25 cellular contexts compared by ENCODE assay signal in genomic region chr2:70214958-70215357, GRCh38. TPM values are rescaled to one million over a fixed set of nuclear protein-coding genes. Genes with fewer than 3 reads are reported as not detected.
DNase-seq lines count a peak whose midpoint lies in the region; ATAC-seq, FAIRE-seq and TF ChIP-seq lines count a peak whose summit lies in the region.
"Had no signal": no experiment of that assay in that cellular context is flagged by ENCODE, and none has a peak within 500 bp of the region (broad histone marks: within the 10 kb centered on the region; RNA-seq: fewer than 3 reads in every experiment).

No MANE protein-coding gene starts in this region.

- peaks cover 58% of the 10 kb centered on the region for H3K36me3 ChIP-seq in astrocyte (ENCODE audit: insufficient read depth, low read length)

- H3K27me3 Mint-ChIP-seq in astrocyte (ENCODE audit: low read depth, unreplicated experiment): no peaks in the 10 kb centered on the region
- H3K27me3 Mint-ChIP-seq in mesothelial cell of epicardium (ENCODE audit: low read depth): no peaks in the 10 kb centered on the region
- H3K27me3 Mint-ChIP-seq: activated CD8-positive, alpha-beta memory T cell treated with anti-CD3 and anti-CD28 coated beads, Interleukin-2, amount 10 ng/mL, durations not matched to agents 7 days and 5 days; stimulated activated naive CD8-positive, alpha-beta T cell treated with anti-CD3 and anti-CD28 coated beads, Interleukin-15, amount 100 ng/mL, for 72 hours had no signal

- no peaks in the 10 kb centered on the region for H3K27me3 ChIP-seq in astrocyte (ENCODE audit: insufficient read depth, low read length)
- H3K27me3 ChIP-seq: BE2C, body of pancreas had no signal

- peak; percentile 90 for FAIRE-seq in astrocyte (lab: Jason Lieb, UNC)
- FAIRE-seq: endothelial cell of umbilical vein, keratinocyte had no signal

- no peak overlapping the region for H3K4me3 Mint-ChIP-seq in astrocyte (ENCODE audit: unreplicated experiment)
- no peak overlapping the region for H3K4me3 Mint-ChIP-seq in mesothelial cell of epicardium
- H3K4me3 Mint-ChIP-seq: activated CD8-positive, alpha-beta memory T cell treated with anti-CD3 and anti-CD28 coated beads, Interleukin-2, amount 10 ng/mL, durations not matched to agents 7 days and 5 days; nephron progenitor cell; stimulated activated naive CD8-positive, alpha-beta T cell treated with anti-CD3 and anti-CD28 coated beads, Interleukin-15, amount 100 ng/mL, for 72 hours had no signal

- H3K9me3 Mint-ChIP-seq in astrocyte (ENCODE audit: unreplicated experiment): no peaks in the 10 kb centered on the region
- no peaks in the 10 kb centered on the region for H3K9me3 Mint-ChIP-seq in mesothelial cell of epicardium
- H3K9me3 Mint-ChIP-seq: nephron progenitor cell; stimulated activated naive CD8-positive, alpha-beta T cell treated with anti-CD3 and anti-CD28 coated beads, Interleukin-15, amount 100 ng/mL, for 72 hours had no signal

- no peak overlapping the region for H3K9ac ChIP-seq in astrocyte (ENCODE audit: low read length)
- H3K9ac ChIP-seq: KMS-11 had no signal

- H3K4me1 Mint-ChIP-seq in astrocyte (ENCODE audit: low read depth, unreplicated experiment) (peaks cover 7% of the 10 kb centered on the region), mesothelial cell of epicardium (peaks cover 5% of the 10 kb centered on the region)
- H3K4me1 Mint-ChIP-seq: nephron progenitor cell had no signal

- no peak overlapping the region for H2AFZ ChIP-seq in astrocyte (ENCODE audit: low read depth, low read length)

- H3K27ac ChIP-seq in astrocyte (ENCODE audit: low read depth, low read length): no peak overlapping the region
- H3K27ac ChIP-seq: body of pancreas, coronary artery, HL-60, KMS-11 had no signal

- no peak for ATAC-seq in HG02970 (IDR thresholded peaks at IDR 0.05; ENCODE audit: low FRiP score, unreplicated experiment)
- no peak for ATAC-seq in GM21786 (IDR thresholded peaks at IDR 0.05; ENCODE audit: unreplicated experiment)
- no peak for ATAC-seq in GM19463 (IDR thresholded peaks at IDR 0.05; ENCODE audit: unreplicated experiment)
- no peak for ATAC-seq in HG02870 (IDR thresholded peaks at IDR 0.05; ENCODE audit: unreplicated experiment)
- ATAC-seq: activated CD8-positive, alpha-beta memory T cell treated with anti-CD3 and anti-CD28 coated beads, Interleukin-2, amount 10 ng/mL, durations not matched to agents 7 days and 5 days; body of pancreas; PC-3; stimulated activated naive CD8-positive, alpha-beta T cell treated with anti-CD3 and anti-CD28 coated beads, Interleukin-15, amount 100 ng/mL, for 72 hours had no signal

- TF ChIP-seq CTCF in astrocyte (IDR thresholded peaks at IDR 0.05; ENCODE audit: insufficient read depth, low read depth, low read length) (no peak), mesothelial cell of epicardium (IDR thresholded peaks at IDR 0.05; ENCODE audit: unreplicated experiment) (no peak)

- no peaks in the 10 kb centered on the region for H3K9me3 ChIP-seq in astrocyte (ENCODE audit: insufficient read depth, low read depth, low read length)
- H3K9me3 ChIP-seq: BE2C, body of pancreas had no signal

- H3K79me2 ChIP-seq in astrocyte (ENCODE audit: insufficient read depth, low read length): peaks cover 10% of the 10 kb centered on the region

- no peaks in the 10 kb centered on the region for H3K4me1 ChIP-seq in astrocyte (ENCODE audit: insufficient read depth, low read length)
- H3K4me1 ChIP-seq: BE2C had no signal

- DNase-seq in AG08395 (ENCODE audit: low spot score) (peak; percentile 82), HCEC 1CT (peak; percentile 88), astrocyte (ENCODE audit: low read depth) (peak; percentile 72), mesothelial cell of epicardium (ENCODE audit: low spot score in 2 of 2, unreplicated experiment in 2 of 2) (no peak)
- DNase-seq: activated CD4-positive, alpha-beta T cell treated with anti-CD3 and anti-CD28 coated beads for 1 hour; activated CD8-positive, alpha-beta memory T cell treated with anti-CD3 and anti-CD28 coated beads, Interleukin-2, amount 10 ng/mL, durations not matched to agents 7 days and 5 days; activated effector memory CD4-positive, alpha-beta T cell treated with anti-CD3 and anti-CD28 coated beads, Interleukin-2, amount 50 U/mL, for 16 hours; BE2C; body of pancreas; Calu3; NCI-H1092 treated with DMSO at 0.1 percent for 48 hours; NCI-H774; nephron progenitor cell; PC-3; stimulated activated naive CD8-positive, alpha-beta T cell treated with anti-CD3 and anti-CD28 coated beads, Interleukin-15, amount 100 ng/mL, for 72 hours; T-helper 9 cell had no signal

- peaks cover 11% of the 10 kb centered on the region for H3K36me3 Mint-ChIP-seq in astrocyte (ENCODE audit: low read depth, unreplicated experiment)
- peaks cover 36% of the 10 kb centered on the region for H3K36me3 Mint-ChIP-seq in mesothelial cell of epicardium

- no peak overlapping the region for H3K27ac Mint-ChIP-seq in astrocyte (ENCODE audit: unreplicated experiment)
- peak overlapping the region; percentile 18 for H3K27ac Mint-ChIP-seq in mesothelial cell of epicardium
- H3K27ac Mint-ChIP-seq: activated CD8-positive, alpha-beta memory T cell treated with anti-CD3 and anti-CD28 coated beads, Interleukin-2, amount 10 ng/mL, durations not matched to agents 7 days and 5 days; nephron progenitor cell; stimulated activated naive CD8-positive, alpha-beta T cell treated with anti-CD3 and anti-CD28 coated beads, Interleukin-15, amount 100 ng/mL, for 72 hours had no signal

- no peak overlapping the region for H3K4me3 ChIP-seq in astrocyte (ENCODE audit: insufficient read depth, low read depth, low read length)
- H3K4me3 ChIP-seq: body of pancreas, coronary artery had no signal

- H3K4me2 ChIP-seq in astrocyte (ENCODE audit: low read length): no peak overlapping the region
- H3K4me2 ChIP-seq: KMS-11 had no signal

- H4K20me1 ChIP-seq in astrocyte (ENCODE audit: insufficient read depth, low read length): peaks cover 20% of the 10 kb centered on the region

RNA-seq across cellular contexts. Expression of gene C2orf42, which starts 24.1 kb away (rescaled TPM):
- total RNA-seq in astrocyte (15.2 and 20.7 TPM in 2 replicates), mesothelial cell of epicardium (17.8 to 20.6 TPM (median 19.5 TPM) in 3 replicates)

RNA-seq across cellular contexts. Expression of gene TIA1, which starts 33.5 kb away (rescaled TPM):
- total RNA-seq in astrocyte (104 and 112 TPM in 2 replicates), mesothelial cell of epicardium (411 to 439 TPM (median 428 TPM) in 3 replicates)

RNA-seq across cellular contexts. Expression of gene PCYOX1, which starts 43.0 kb away (rescaled TPM):
- 93.5 and 94.0 TPM in 2 replicates for total RNA-seq in astrocyte
- 62.1 to 71.6 TPM (median 65.1 TPM) in 3 replicates for total RNA-seq in mesothelial cell of epicardium

Comparison
In these comparisons a context has a peak if more than half of its experiments do, and no peak if none do; other contexts are left out.
1. DNase-seq: peak in AG08395 (single experiment), HCEC 1CT (single experiment) and astrocyte (single experiment); none in mesothelial cell of epicardium (0 of 2).